ENCODE assay signal across 30 cellular contexts in the genomic region with DNA sequence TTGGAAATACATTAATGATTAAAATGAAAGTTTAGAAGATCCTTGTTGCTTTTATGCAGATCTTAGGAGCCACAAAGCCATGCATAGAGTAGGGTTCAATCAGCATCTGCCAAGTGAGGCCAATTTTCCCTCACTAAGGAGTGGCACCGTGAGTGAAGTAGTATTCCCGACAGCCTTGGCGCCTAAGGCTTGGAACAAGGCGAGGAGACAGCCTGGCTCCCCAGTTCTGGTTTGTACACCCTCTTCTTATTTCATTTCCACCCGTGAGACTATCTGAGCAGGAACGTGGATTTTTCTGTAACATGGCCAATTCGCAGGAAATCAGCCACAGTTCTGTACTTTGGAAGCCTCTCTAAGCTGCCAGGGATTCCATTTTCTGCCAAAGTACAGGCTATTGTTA. TPM values are rescaled to one million over a fixed set of nuclear protein-coding genes. Genes with fewer than 3 reads are reported as not detected.
DNase-seq lines count a peak whose midpoint lies in the region; ATAC-seq lines count a peak whose summit lies in the region.
"Had no signal": no experiment of that assay in that cellular context is flagged by ENCODE, and none has a peak within 500 bp of the region (broad histone marks: within the 10 kb centered on the region; RNA-seq: fewer than 3 reads in every experiment).

No MANE protein-coding gene starts in this region.

- H3K4me3 ChIP-seq in SK-N-MC (no peak overlapping the region), right cardiac atrium (ENCODE audit: low read length) (no peak overlapping the region)
- H3K4me3 ChIP-seq: PC-9, skin epidermis, stomach, upper lobe of right lung had no signal

- no peak for DNase-seq in SK-N-MC (ENCODE audit: low read depth, low spot score)
- DNase-seq in caudate nucleus (lab: John Stamatoyannopoulos, UW): peak in 9 of 61 donors; percentile 15 to 55 (median 27)
- DNase-seq in right cardiac atrium: peak in 2 of 3 donors; percentile 30 to 66
- DNase-seq in superior temporal gyrus (ENCODE audit: extremely low spot score): peak; percentile 77
- no peak for DNase-seq in activated naive CD4-positive, alpha-beta T cell treated with anti-CD3 and anti-CD28 coated beads, Interleukin-2, amount 50 U/mL, for 16 hours
- DNase-seq in 8988T: no peak
- DNase-seq: activated CD4-positive, alpha-beta T cell treated with anti-CD3 and anti-CD28 coated beads, Interleukin-2, amount 10 ng/mL, durations not matched to agents 7 days and 5 days; activated CD8-positive, alpha-beta memory T cell treated with anti-CD3 and anti-CD28 coated beads, Interleukin-2, amount 10 ng/mL, durations not matched to agents 7 days and 5 days; activated naive CD4-positive, alpha-beta T cell; activated T-cell treated with anti-CD3 and anti-CD28 coated beads, Interleukin-2, amount 50 U/mL, for 48 hours; Calu3; effector memory CD4-positive, alpha-beta T cell; Karpas-422; left colon; naive B cell; NCI-H187; NCI-H526; occipital lobe; PC-9; SHP77 treated with DMSO at 0.1 percent for 48 hours; stimulated activated CD4-positive, alpha-beta T cell treated with anti-CD3 and anti-CD28 coated beads, Interleukin-1b, Interleukin-23, amount 100 ng/mL, for 48 hours; stomach; T1000; upper lobe of right lung; WERI-Rb-1 had no signal

- intact Hi-C loops in right cardiac atrium (cut with DNase I): no loop called here

- ATAC-seq in right cardiac atrium (peak; percentile 40 to 56), GM21825 (IDR thresholded peaks at IDR 0.05; ENCODE audit: unreplicated experiment) (no peak), HG03045 (IDR thresholded peaks at IDR 0.05; ENCODE audit: unreplicated experiment) (no peak)
- ATAC-seq: activated CD8-positive, alpha-beta memory T cell treated with anti-CD3 and anti-CD28 coated beads, Interleukin-2, amount 10 ng/mL, durations not matched to agents 7 days and 5 days; left colon; upper lobe of right lung had no signal

- H3K9ac ChIP-seq in SK-N-MC (ENCODE audit: insufficient read length): no peak overlapping the region

- H3K36me3 ChIP-seq in SK-N-MC (ENCODE audit: insufficient read depth, low read length): peaks cover 95% of the 10 kb centered on the region

- peak overlapping the region; percentile 89 for H3K27ac ChIP-seq in SK-N-MC
- H3K27ac ChIP-seq in caudate nucleus (ENCODE audit: low read depth, low read length): peak overlapping the region; percentile 79
- H3K27ac ChIP-seq in right cardiac atrium (ENCODE audit: low read length): peak overlapping the region; percentile 40
- H3K27ac ChIP-seq: C4-2B, HL-60, PC-9, skin epidermis, upper lobe of right lung, WERI-Rb-1 had no signal

- WGBS in right cardiac atrium: 31% methylated on average over 7 of the region's 7 CpGs

- no peaks in the 10 kb centered on the region for H3K9me3 ChIP-seq in SK-N-MC (ENCODE audit: low read depth, low read length)
- no peaks in the 10 kb centered on the region for H3K9me3 ChIP-seq in right cardiac atrium (ENCODE audit: control insufficient read depth, low read length)
- H3K9me3 ChIP-seq: stomach, upper lobe of right lung had no signal

- no peaks in the 10 kb centered on the region for H3K27me3 ChIP-seq in right cardiac atrium (ENCODE audit: control insufficient read depth, insufficient read depth)
- H3K27me3 ChIP-seq: stomach, upper lobe of right lung had no signal

- H3K4me1 ChIP-seq in right cardiac atrium (ENCODE audit: control insufficient read depth, insufficient read depth, low read length): peaks cover 7% of the 10 kb centered on the region
- H3K4me1 ChIP-seq: stomach, upper lobe of right lung had no signal

RNA-seq across cellular contexts. Expression of a gene that starts 22.6 kb away (rescaled TPM):
- total RNA-seq in right cardiac atrium: 10 to 100 TPM; 16.4 to 38.1 (median 31.1) TPM
- polyA plus RNA-seq in right cardiac atrium: 30.6 TPM

RNA-seq across cellular contexts. Expression of a gene that starts 33.9 kb away (rescaled TPM):
- total RNA-seq in right cardiac atrium: 10 to 100 TPM; 41.3 to 45.7 (median 43.3) TPM
- 27.6 TPM for polyA plus RNA-seq in right cardiac atrium

RNA-seq across cellular contexts. Expression of a gene that starts 40.7 kb away (rescaled TPM):
- 10 to 100 TPM; 37.5 to 50.1 (median 42.5) TPM for total RNA-seq in right cardiac atrium
- 43.1 TPM for polyA plus RNA-seq in right cardiac atrium

RNA-seq across cellular contexts. Expression of a gene that starts 58.0 kb away (rescaled TPM):
- total RNA-seq in right cardiac atrium: 1 to 10 TPM; 4.6 to 5.4 (median 5.1) TPM
- polyA plus RNA-seq in right cardiac atrium: 4.6 TPM

RNA-seq across cellular contexts. Expression of a gene that starts 58.3 kb away (rescaled TPM):
- 100 to 1,000 TPM; 107 to 113 (median 111) TPM for total RNA-seq in right cardiac atrium
- polyA plus RNA-seq in right cardiac atrium: 170 TPM

Comparison
In these comparisons a context has a peak if more than half of its experiments do, and no peak if none do; other contexts are left out.
1. DNase-seq: peak in right cardiac atrium (2 of 3) and superior temporal gyrus (single experiment); none in SK-N-MC (single experiment), activated naive CD4-positive, alpha-beta T cell treated with anti-CD3 and anti-CD28 coated beads, Interleukin-2, amount 50 U/mL, for 16 hours (single experiment) and 8988T (single experiment).
2. ATAC-seq: peak in right cardiac atrium (2 of 2); none in GM21825 (single experiment) and HG03045 (single experiment).
3. Peak in every context shown above with its lines, with median percentiles within 50 percentile points of each other: H3K27ac ChIP-seq.